15 cellular contexts compared by ENCODE assay signal in genomic region chr1:113881661-113882060, GRCh38. TPM values are rescaled to one million over a fixed set of nuclear protein-coding genes. Genes with fewer than 3 reads are reported as not detected.
A peak's percentile ranks its signal among the peaks of the same experiment; 100 is the strongest.
DNase-seq lines count a peak whose midpoint lies in the region; ATAC-seq and TF ChIP-seq lines count a peak whose summit lies in the region.
"Had no signal": no experiment of that assay in that cellular context is flagged by ENCODE, and none has a peak within 500 bp of the region (broad histone marks: within the 10 kb centered on the region; RNA-seq: fewer than 3 reads in every experiment).

No MANE protein-coding gene starts in this region.

- no peaks in the 10 kb centered on the region for H3K27me3 Mint-ChIP-seq in activated T-helper 17 cell treated with anti-CD3 and anti-CD28 coated beads, Interleukin-2, amount 50 U/mL, for 72 hours
- no peaks in the 10 kb centered on the region for H3K27me3 Mint-ChIP-seq in nephron progenitor cell (ENCODE audit: low read depth, poor library complexity)
- no peaks in the 10 kb centered on the region for H3K27me3 Mint-ChIP-seq in progenitor cell of endocrine pancreas
- H3K27me3 Mint-ChIP-seq: IgD-negative memory B cell had no signal

- H3K27ac Mint-ChIP-seq in activated T-helper 17 cell treated with anti-CD3 and anti-CD28 coated beads, Interleukin-2, amount 50 U/mL, for 72 hours = peak overlapping the region; percentile 85
- peak overlapping the region; percentile 89 for H3K27ac Mint-ChIP-seq in nephron progenitor cell
- H3K27ac Mint-ChIP-seq in progenitor cell of endocrine pancreas = no peak overlapping the region
- H3K27ac Mint-ChIP-seq: IgD-negative memory B cell had no signal

- WGBS in stomach, 5 donors = 56 to 73% (median 64%) methylated on average over 2 of the region's 2 CpGs

- no peak for TF ChIP-seq EP300 in stomach (IDR thresholded peaks at IDR 0.05)

- no peaks in the 10 kb centered on the region for H3K9me3 ChIP-seq in stomach

- H3K36me3 ChIP-seq in stomach = no peaks in the 10 kb centered on the region

- no peak overlapping the region for H3K4me3 ChIP-seq in stomach

- no peaks in the 10 kb centered on the region for H3K27me3 ChIP-seq in stomach

- peak; percentile 7 for DNase-seq in DMS 273 (lab: John Stamatoyannopoulos, UW; ENCODE audit: unreplicated experiment)
- DNase-seq in DMS 273 treated with DMSO at 0.1 percent for 48 hours (lab: John Stamatoyannopoulos, UW) = no peak
- DNase-seq in nephron progenitor cell = no peak
- DNase-seq in stomach = no peak
- no peak for DNase-seq in progenitor cell of endocrine pancreas (ENCODE audit: low spot score, unreplicated experiment)
- DNase-seq: EL, NCI-H1436 treated with DMSO at 0.1 percent for 48 hours, NCI-H2081, NCI-H2227 treated with DMSO at 0.1 percent for 48 hours, NCI-H526 had no signal

- no peak for TF ChIP-seq POLR2A in stomach (IDR thresholded peaks at IDR 0.05)

- intact Hi-C loops in stomach (cut with DNase I; ENCODE audit: low total_unique reads) = no loop called here

- H3K9me3 Mint-ChIP-seq in activated T-helper 17 cell treated with anti-CD3 and anti-CD28 coated beads, Interleukin-2, amount 50 U/mL, for 72 hours = no peaks in the 10 kb centered on the region
- H3K9me3 Mint-ChIP-seq in nephron progenitor cell (no peaks in the 10 kb centered on the region), progenitor cell of endocrine pancreas (ENCODE audit: low read depth) (no peaks in the 10 kb centered on the region)

- peak overlapping the region; percentile 59 for H3K4me3 Mint-ChIP-seq in activated T-helper 17 cell treated with anti-CD3 and anti-CD28 coated beads, Interleukin-2, amount 50 U/mL, for 72 hours
- H3K4me3 Mint-ChIP-seq in nephron progenitor cell = no peak overlapping the region
- no peak overlapping the region for H3K4me3 Mint-ChIP-seq in progenitor cell of endocrine pancreas (ENCODE audit: low read depth)

- H3K4me1 Mint-ChIP-seq in activated T-helper 17 cell treated with anti-CD3 and anti-CD28 coated beads, Interleukin-2, amount 50 U/mL, for 72 hours = no peaks in the 10 kb centered on the region
- no peaks in the 10 kb centered on the region for H3K4me1 Mint-ChIP-seq in nephron progenitor cell
- H3K4me1 Mint-ChIP-seq in progenitor cell of endocrine pancreas (ENCODE audit: low read depth) = peaks cover 17% of the 10 kb centered on the region

- no peak for ATAC-seq in activated T-helper 17 cell treated with anti-CD3 and anti-CD28 coated beads, Interleukin-2, amount 50 U/mL, for 72 hours (replicated peaks)
- ATAC-seq in HG02970 (IDR thresholded peaks at IDR 0.05; ENCODE audit: low FRiP score, unreplicated experiment) = no peak
- no peak for ATAC-seq in SK-N-SH treated with all-trans-retinoic acid at 6 μM for 48 hours

- H3K4me1 ChIP-seq in stomach = peaks cover 16 to 67% (median 32%) of the 10 kb centered on the region in 4 donors

- no peaks in the 10 kb centered on the region for H3K36me3 Mint-ChIP-seq in activated T-helper 17 cell treated with anti-CD3 and anti-CD28 coated beads, Interleukin-2, amount 50 U/mL, for 72 hours (ENCODE audit: low read depth)
- H3K36me3 Mint-ChIP-seq in nephron progenitor cell (ENCODE audit: low read depth) (no peaks in the 10 kb centered on the region), progenitor cell of endocrine pancreas (ENCODE audit: insufficient read depth) (no peaks in the 10 kb centered on the region)

- TF ChIP-seq CTCF in nephron progenitor cell (IDR thresholded peaks at IDR 0.05) (no peak), stomach (IDR thresholded peaks at IDR 0.05) (no peak), progenitor cell of endocrine pancreas (IDR thresholded peaks at IDR 0.05; ENCODE audit: unreplicated experiment) (no peak)

- H3K27ac ChIP-seq in stomach = peak overlapping the region; percentile 0 to 86 (median 59)
- H3K27ac ChIP-seq: 22Rv1 had no signal

TF ChIP-seq in SK-N-SH treated with all-trans-retinoic acid at 6 μM for 48 hours, 23 proteins besides CTCF, POLR2A, EP300 and RAD21:
- TF ChIP-seq ZNF565 (CRISPR knock-in tag; conservative IDR thresholded peaks at IDR 0.05; ENCODE audit: low read depth) = no peak
- TF ChIP-seq ESRRG (CRISPR knock-in tag; IDR thresholded peaks at IDR 0.05) = no peak
- TF ChIP-seq SNAI2 (CRISPR knock-in tag; IDR thresholded peaks at IDR 0.05) = no peak
- TF ChIP-seq OSR1 (CRISPR knock-in tag; IDR thresholded peaks at IDR 0.05) = no peak
- TF ChIP-seq PPARA (CRISPR knock-in tag; IDR thresholded peaks at IDR 0.05; ENCODE audit: borderline replicate concordance) = no peak
- no peak for TF ChIP-seq ISL1 (CRISPR knock-in tag; IDR thresholded peaks at IDR 0.05)

RNA-seq across cellular contexts. Expression of gene BCL2L15, which starts 5.7 kb away (rescaled TPM):
- 1 to 10 TPM in 1 of 2 donors, under 1 TPM in 1; 0.99 to 4.4 TPM for total RNA-seq in activated T-helper 17 cell treated with anti-CD3 and anti-CD28 coated beads, Interleukin-2, amount 50 U/mL, for 72 hours
- total RNA-seq in stomach = 100 to 1,000 TPM in 1 of 5 donors, 10 to 100 TPM in 4; 33.3 to 425 (median 46.0) TPM
- polyA plus RNA-seq in stomach = 10 to 100 TPM; 11.3 to 34.1 (median 22.1) TPM
- total RNA-seq in progenitor cell of endocrine pancreas = 0.16 and 0.67 TPM in 2 replicates
- polyA plus RNA-seq: IgD-negative memory B cell had no signal

RNA-seq across cellular contexts. Expression of gene PTPN22, which starts 10.1 kb away (rescaled TPM):
- total RNA-seq in activated T-helper 17 cell treated with anti-CD3 and anti-CD28 coated beads, Interleukin-2, amount 50 U/mL, for 72 hours = 10 to 100 TPM; 55.9 to 70.1 TPM
- total RNA-seq in stomach (1 to 10 TPM in 4 of 5 donors, not detected in 1; 1.7 to 8.5 (median 4.2) TPM), progenitor cell of endocrine pancreas (not detected in 2 replicates)
- 1 to 10 TPM in 2 of 3 donors, under 1 TPM in 1; 0.93 to 2.1 (median 1.6) TPM for polyA plus RNA-seq in stomach

RNA-seq across cellular contexts. Expression of gene AP4B1, which starts 22.9 kb away (rescaled TPM):
- 10 to 100 TPM; 46.5 to 61.7 TPM for total RNA-seq in activated T-helper 17 cell treated with anti-CD3 and anti-CD28 coated beads, Interleukin-2, amount 50 U/mL, for 72 hours
- total RNA-seq in stomach (10 to 100 TPM in 3 of 5 donors, 1 to 10 TPM in 2; 4.0 to 34.0 (median 11.7) TPM), progenitor cell of endocrine pancreas (20.2 and 23.4 TPM in 2 replicates)
- polyA plus RNA-seq in stomach = 10 to 100 TPM in 2 of 3 donors, 1 to 10 TPM in 1; 8.8 to 21.5 (median 11.8) TPM

RNA-seq across cellular contexts. Expression of gene DCLRE1B, which starts 23.5 kb away (rescaled TPM):
- total RNA-seq in activated T-helper 17 cell treated with anti-CD3 and anti-CD28 coated beads, Interleukin-2, amount 50 U/mL, for 72 hours = 10 to 100 TPM; 16.1 to 21.4 TPM
- total RNA-seq in stomach (1 to 10 TPM in 2 of 5 donors, under 1 TPM in 1, not detected in 2; 0.45 to 3.9 (median 3.0) TPM), progenitor cell of endocrine pancreas (9.9 and 10.2 TPM in 2 replicates)
- 1 to 10 TPM; 1.2 to 2.2 (median 1.6) TPM for polyA plus RNA-seq in stomach

RNA-seq across cellular contexts. Expression of gene HIPK1, which starts 47.5 kb away (rescaled TPM):
- 10 to 100 TPM; 44.4 to 71.0 TPM for total RNA-seq in activated T-helper 17 cell treated with anti-CD3 and anti-CD28 coated beads, Interleukin-2, amount 50 U/mL, for 72 hours
- total RNA-seq in stomach (10 to 100 TPM; 22.0 to 70.3 (median 42.0) TPM), progenitor cell of endocrine pancreas (52.4 and 54.2 TPM in 2 replicates)
- 10 to 100 TPM in 2 of 3 donors, 1 to 10 TPM in 1; 8.7 to 22.6 (median 12.8) TPM for polyA plus RNA-seq in stomach

Comparison
In these comparisons a context has a peak if more than half of its experiments do, and no peak if none do; other contexts are left out.
1. RNA of gene BCL2L15, which starts 5.7 kb away (total RNA-seq): 33.3 to 425 TPM in stomach; 0.99 to 4.4 TPM in activated T-helper 17 cell treated with anti-CD3 and anti-CD28 coated beads, Interleukin-2, amount 50 U/mL, for 72 hours and 0.16 to 0.67 TPM in progenitor cell of endocrine pancreas; every median in the first group is over 4 times any median in the second.
2. RNA of gene PTPN22, which starts 10.1 kb away (total RNA-seq): 55.9 to 70.1 TPM in activated T-helper 17 cell treated with anti-CD3 and anti-CD28 coated beads, Interleukin-2, amount 50 U/mL, for 72 hours; 1.7 to 8.5 TPM in stomach and not detected in progenitor cell of endocrine pancreas; every median in the first group is over 4 times any median in the second.